1 cellular context compared by ENCODE assay signal in the genomic region with DNA sequence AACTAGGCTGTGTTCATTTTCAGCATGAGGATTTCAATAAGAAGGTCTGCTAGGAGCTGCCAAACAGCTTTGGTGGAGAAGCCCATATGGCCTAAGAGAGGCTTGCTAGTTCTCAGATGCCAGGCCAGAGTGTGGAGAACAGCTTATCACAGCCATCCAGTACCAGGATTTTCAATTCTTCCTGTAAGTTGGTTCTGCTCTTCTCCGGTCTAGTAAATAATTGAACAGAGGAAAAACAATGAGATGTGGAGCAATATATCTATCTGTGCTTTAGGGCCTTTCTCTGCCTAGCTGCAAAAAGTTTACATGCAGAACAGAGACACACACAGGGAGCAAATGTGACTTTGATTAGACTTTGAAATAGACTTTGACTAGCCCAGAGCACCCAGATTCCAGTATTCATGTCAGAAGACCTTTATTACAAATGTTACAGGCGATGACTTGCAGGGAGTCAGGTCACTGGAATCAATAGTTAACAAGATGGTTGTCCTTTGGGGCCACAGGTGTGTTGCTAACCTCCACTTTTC.
TF ChIP-seq lines count a peak whose summit lies in the region.

No MANE protein-coding gene starts in this region.

TF ChIP-seq in WTC11, 78 proteins besides CTCF, POLR2A, EP300 and RAD21 (continued from another document):
- TF ChIP-seq, protein P1, sequence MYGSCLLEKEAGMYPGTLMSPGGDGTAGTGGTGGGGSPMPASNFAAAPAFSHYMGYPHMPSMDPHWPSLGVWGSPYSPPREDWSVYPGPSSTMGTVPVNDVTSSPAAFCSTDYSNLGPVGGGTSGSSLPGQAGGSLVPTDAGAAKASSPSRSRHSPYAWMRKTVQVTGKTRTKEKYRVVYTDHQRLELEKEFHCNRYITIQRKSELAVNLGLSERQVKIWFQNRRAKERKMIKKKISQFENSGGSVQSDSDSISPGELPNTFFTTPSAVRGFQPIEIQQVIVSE (CRISPR knock-in tag; IDR thresholded peaks at IDR 0.05; ENCODE audit: borderline replicate concordance): no peak
- TF ChIP-seq TCF7 (CRISPR knock-in tag; IDR thresholded peaks at IDR 0.05; ENCODE audit: low read depth): no peak
- TF ChIP-seq, protein P2, sequence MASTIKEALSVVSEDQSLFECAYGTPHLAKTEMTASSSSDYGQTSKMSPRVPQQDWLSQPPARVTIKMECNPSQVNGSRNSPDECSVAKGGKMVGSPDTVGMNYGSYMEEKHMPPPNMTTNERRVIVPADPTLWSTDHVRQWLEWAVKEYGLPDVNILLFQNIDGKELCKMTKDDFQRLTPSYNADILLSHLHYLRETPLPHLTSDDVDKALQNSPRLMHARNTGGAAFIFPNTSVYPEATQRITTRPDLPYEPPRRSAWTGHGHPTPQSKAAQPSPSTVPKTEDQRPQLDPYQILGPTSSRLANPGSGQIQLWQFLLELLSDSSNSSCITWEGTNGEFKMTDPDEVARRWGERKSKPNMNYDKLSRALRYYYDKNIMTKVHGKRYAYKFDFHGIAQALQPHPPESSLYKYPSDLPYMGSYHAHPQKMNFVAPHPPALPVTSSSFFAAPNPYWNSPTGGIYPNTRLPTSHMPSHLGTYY (CRISPR knock-in tag; IDR thresholded peaks at IDR 0.05): no peak
- TF ChIP-seq, protein P3, sequence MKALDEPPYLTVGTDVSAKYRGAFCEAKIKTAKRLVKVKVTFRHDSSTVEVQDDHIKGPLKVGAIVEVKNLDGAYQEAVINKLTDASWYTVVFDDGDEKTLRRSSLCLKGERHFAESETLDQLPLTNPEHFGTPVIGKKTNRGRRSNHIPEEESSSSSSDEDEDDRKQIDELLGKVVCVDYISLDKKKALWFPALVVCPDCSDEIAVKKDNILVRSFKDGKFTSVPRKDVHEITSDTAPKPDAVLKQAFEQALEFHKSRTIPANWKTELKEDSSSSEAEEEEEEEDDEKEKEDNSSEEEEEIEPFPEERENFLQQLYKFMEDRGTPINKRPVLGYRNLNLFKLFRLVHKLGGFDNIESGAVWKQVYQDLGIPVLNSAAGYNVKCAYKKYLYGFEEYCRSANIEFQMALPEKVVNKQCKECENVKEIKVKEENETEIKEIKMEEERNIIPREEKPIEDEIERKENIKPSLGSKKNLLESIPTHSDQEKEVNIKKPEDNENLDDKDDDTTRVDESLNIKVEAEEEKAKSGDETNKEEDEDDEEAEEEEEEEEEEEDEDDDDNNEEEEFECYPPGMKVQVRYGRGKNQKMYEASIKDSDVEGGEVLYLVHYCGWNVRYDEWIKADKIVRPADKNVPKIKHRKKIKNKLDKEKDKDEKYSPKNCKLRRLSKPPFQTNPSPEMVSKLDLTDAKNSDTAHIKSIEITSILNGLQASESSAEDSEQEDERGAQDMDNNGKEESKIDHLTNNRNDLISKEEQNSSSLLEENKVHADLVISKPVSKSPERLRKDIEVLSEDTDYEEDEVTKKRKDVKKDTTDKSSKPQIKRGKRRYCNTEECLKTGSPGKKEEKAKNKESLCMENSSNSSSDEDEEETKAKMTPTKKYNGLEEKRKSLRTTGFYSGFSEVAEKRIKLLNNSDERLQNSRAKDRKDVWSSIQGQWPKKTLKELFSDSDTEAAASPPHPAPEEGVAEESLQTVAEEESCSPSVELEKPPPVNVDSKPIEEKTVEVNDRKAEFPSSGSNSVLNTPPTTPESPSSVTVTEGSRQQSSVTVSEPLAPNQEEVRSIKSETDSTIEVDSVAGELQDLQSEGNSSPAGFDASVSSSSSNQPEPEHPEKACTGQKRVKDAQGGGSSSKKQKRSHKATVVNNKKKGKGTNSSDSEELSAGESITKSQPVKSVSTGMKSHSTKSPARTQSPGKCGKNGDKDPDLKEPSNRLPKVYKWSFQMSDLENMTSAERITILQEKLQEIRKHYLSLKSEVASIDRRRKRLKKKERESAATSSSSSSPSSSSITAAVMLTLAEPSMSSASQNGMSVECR (CRISPR knock-in tag; IDR thresholded peaks at IDR 0.05; ENCODE audit: borderline replicate concordance): no peak
- TF ChIP-seq, protein P4, sequence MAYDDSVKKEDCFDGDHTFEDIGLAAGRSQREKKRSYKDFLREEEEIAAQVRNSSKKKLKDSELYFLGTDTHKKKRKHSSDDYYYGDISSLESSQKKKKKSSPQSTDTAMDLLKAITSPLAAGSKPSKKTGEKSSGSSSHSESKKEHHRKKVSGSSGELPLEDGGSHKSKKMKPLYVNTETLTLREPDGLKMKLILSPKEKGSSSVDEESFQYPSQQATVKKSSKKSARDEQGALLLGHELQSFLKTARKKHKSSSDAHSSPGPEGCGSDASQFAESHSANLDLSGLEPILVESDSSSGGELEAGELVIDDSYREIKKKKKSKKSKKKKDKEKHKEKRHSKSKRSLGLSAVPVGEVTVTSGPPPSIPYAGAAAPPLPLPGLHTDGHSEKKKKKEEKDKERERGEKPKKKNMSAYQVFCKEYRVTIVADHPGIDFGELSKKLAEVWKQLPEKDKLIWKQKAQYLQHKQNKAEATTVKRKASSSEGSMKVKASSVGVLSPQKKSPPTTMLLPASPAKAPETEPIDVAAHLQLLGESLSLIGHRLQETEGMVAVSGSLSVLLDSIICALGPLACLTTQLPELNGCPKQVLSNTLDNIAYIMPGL (CRISPR knock-in tag; IDR thresholded peaks at IDR 0.05): no peak
- TF ChIP-seq GABPB1 (CRISPR knock-in tag; IDR thresholded peaks at IDR 0.05): no peak; the same call in 1 of the 2 replicates
- no peak for TF ChIP-seq ZNF219 (CRISPR knock-in tag; IDR thresholded peaks at IDR 0.05; ENCODE audit: borderline replicate concordance)
